9 cellular contexts compared by ENCODE assay signal in the genomic region with DNA sequence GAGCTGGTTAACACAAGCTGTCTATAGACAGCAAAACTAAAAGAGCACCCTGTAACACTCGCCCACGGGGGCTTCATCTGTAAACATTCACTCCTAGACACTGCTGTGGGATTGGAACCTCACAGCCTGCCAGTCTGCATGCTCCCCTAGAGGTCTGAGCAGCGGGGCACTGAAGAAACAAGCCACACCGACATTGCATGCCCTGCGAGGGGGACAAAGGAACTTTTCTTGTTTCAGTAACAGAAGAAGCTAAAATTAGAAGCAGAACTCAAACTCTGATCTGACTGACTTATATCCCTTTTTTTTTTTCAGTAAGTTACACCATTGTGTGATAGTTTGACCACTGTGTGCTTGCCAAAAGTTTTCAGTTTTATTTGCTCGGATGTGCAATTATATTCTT.
DNase-seq lines count a peak whose midpoint lies in the region; ATAC-seq and TF ChIP-seq lines count a peak whose summit lies in the region.
"Had no signal": no experiment of that assay in that cellular context is flagged by ENCODE, and none has a peak within 500 bp of the region (broad histone marks: within the 10 kb centered on the region; RNA-seq: fewer than 3 reads in every experiment).

No MANE protein-coding gene starts in this region.

- peaks cover 29% of the 10 kb centered on the region for H3K36me3 Mint-ChIP-seq in Calu3 (ENCODE audit: insufficient read depth, unreplicated experiment)
- H3K36me3 Mint-ChIP-seq in naive thymus-derived CD8-positive, alpha-beta T cell = no peaks in the 10 kb centered on the region

- CTCF ChIA-PET in Calu3 (lab: Charles Lee) = interaction anchor here (1.0 kb wide), 1 partner anchor 26 kb away, joined by 8 read pairs; no protein-coding TSS in a partner anchor

- peak overlapping the region; percentile 81 for H3K27ac Mint-ChIP-seq in Calu3 (ENCODE audit: unreplicated experiment)
- no peak overlapping the region for H3K27ac Mint-ChIP-seq in naive thymus-derived CD8-positive, alpha-beta T cell

- peaks cover 80% of the 10 kb centered on the region for H3K4me1 Mint-ChIP-seq in Calu3 (ENCODE audit: low read depth, unreplicated experiment)
- no peaks in the 10 kb centered on the region for H3K4me1 Mint-ChIP-seq in naive thymus-derived CD8-positive, alpha-beta T cell

- BruUV-seq in Calu3 (replicated peaks; lab: Mats Ljungman, UMichigan) = TSS peak; percentile 95

- TF ChIP-seq CTCF in Calu3 (IDR thresholded peaks at IDR 0.05; ENCODE audit: unreplicated experiment) (no peak), retinal pigment epithelial cell (conservative IDR thresholded peaks at IDR 0.05; ENCODE audit: low read depth, low read length) (peak; percentile 3)

- no peaks in the 10 kb centered on the region for H3K9me3 Mint-ChIP-seq in Calu3 (ENCODE audit: low read depth, unreplicated experiment)
- peaks cover 0 to 3% (median 0%) of the 10 kb centered on the region in 9 donors for H3K9me3 Mint-ChIP-seq in naive thymus-derived CD8-positive, alpha-beta T cell

- peak overlapping the region; percentile 78 for H3K4me3 Mint-ChIP-seq in Calu3 (ENCODE audit: low read depth, unreplicated experiment)
- H3K4me3 Mint-ChIP-seq in naive thymus-derived CD8-positive, alpha-beta T cell = no peak overlapping the region

- DNase-seq in Calu3 (peak; percentile 18), SK-MEL-5 (ENCODE audit: low read depth, low spot score) (peak; percentile 84), Right ventricle myocardium superior (no peak), retinal pigment epithelial cell (ENCODE audit: low read depth) (no peak), NCI-H1092 (lab: John Stamatoyannopoulos, UW) (no peak), kidney tubule cell (ENCODE audit: low spot score) (no peak)
- DNase-seq in naive thymus-derived CD8-positive, alpha-beta T cell = no peak
- DNase-seq: DND-41 had no signal

- intact Hi-C loops in Calu3 (cut with micrococcal nuclease; ENCODE audit: unreplicated experiment) (no loop called here), Right ventricle myocardium superior (cut with DNase I) (no loop called here)

- POLR2A ChIA-PET in naive thymus-derived CD8-positive, alpha-beta T cell (lab: Charles Lee) = no interaction called here

- no peaks in the 10 kb centered on the region for H3K27me3 Mint-ChIP-seq in Calu3 (ENCODE audit: unreplicated experiment)
- peaks cover 2 to 18% (median 4%) of the 10 kb centered on the region in 5 donors for H3K27me3 Mint-ChIP-seq in naive thymus-derived CD8-positive, alpha-beta T cell

- ATAC-seq in Right ventricle myocardium superior (ENCODE audit: poor library complexity) = peak; percentile 49
- ATAC-seq in HG03565 (IDR thresholded peaks at IDR 0.05; ENCODE audit: unreplicated experiment) = no peak
- ATAC-seq in naive thymus-derived CD8-positive, alpha-beta T cell = no peak

- H3K4me3 ChIP-seq in retinal pigment epithelial cell (ENCODE audit: low read length) = no peak overlapping the region

- in situ Hi-C loops in SK-MEL-5 (cut with HindIII; ENCODE audit: low pct_unique_long_range_greater_than_20kb, low sequenced_read_pairs) = no loop called here

Comparison
In these comparisons a context has a peak if more than half of its experiments do, and no peak if none do; other contexts are left out.
1. DNase-seq: peak in Calu3 (single experiment) and SK-MEL-5 (single experiment); none in Right ventricle myocardium superior (single experiment), retinal pigment epithelial cell (single experiment), NCI-H1092 (single experiment), naive thymus-derived CD8-positive, alpha-beta T cell (0 of 10) and kidney tubule cell (single experiment).